26 cellular contexts compared by ENCODE assay signal in genomic region chr5:164027738-164028137, GRCh38.
"Had no signal": no experiment of that assay in that cellular context is flagged by ENCODE, and none has a peak within 500 bp of the region (broad histone marks: within the 10 kb centered on the region; RNA-seq: fewer than 3 reads in every experiment).

No MANE protein-coding gene starts in this region.

- FAIRE-seq: colon, endometrium, kidney had no signal

- DNase-seq: activated CD4-positive, alpha-beta T cell treated with anti-CD3 and anti-CD28 coated beads, Interleukin-2, amount 10 ng/mL, durations not matched to agents 24 days and 14 days; activated CD8-positive, alpha-beta T cell treated with anti-CD3 and anti-CD28 coated beads for 36 hours; activated naive CD4-positive, alpha-beta T cell treated with Interleukin-2 at 50 U/mL for 16 hours; activated naive CD8-positive, alpha-beta T cell treated with anti-CD3 and anti-CD28 coated beads, Interleukin-2, amount 10 ng/mL, durations not matched to agents 7 days and 5 days; activated T-cell treated with anti-CD3 and anti-CD28 coated beads, Interleukin-2, amount 50 U/mL, for 1 hour; body of pancreas; caudate nucleus; foreskin melanocyte; heart left ventricle; nucleus accumbens; stimulated activated CD4-positive, alpha-beta T cell treated with anti-CD3 and anti-CD28 coated beads, Interleukin-12 subunit alpha, Interleukin-12 subunit beta, amount 100 ng/mL, for 4 hours; stimulated activated CD4-positive, alpha-beta T cell treated with anti-CD3 and anti-CD28 coated beads, Interleukin-1b, Interleukin-23, amount 100 ng/mL, for 48 hours; stimulated activated CD8-positive, alpha-beta memory T cell treated with anti-CD3 and anti-CD28 coated beads, Interleukin-4, amount 100 ng/mL, for 48 hours; stimulated activated naive CD4-positive, alpha-beta T cell treated with Interleukin-2 at 50 U/mL for 16 hours; T1000; tibial artery; uterus had no signal

- H3K27ac Mint-ChIP-seq: activated CD4-positive, alpha-beta T cell treated with anti-CD3 and anti-CD28 coated beads, Interleukin-2, amount 10 ng/mL, durations not matched to agents 24 days and 14 days; activated CD8-positive, alpha-beta T cell treated with anti-CD3 and anti-CD28 coated beads for 36 hours; activated naive CD8-positive, alpha-beta T cell treated with anti-CD3 and anti-CD28 coated beads, Interleukin-2, amount 10 ng/mL, durations not matched to agents 7 days and 5 days; activated T-helper 2 cell treated with anti-CD3 and anti-CD28 coated beads, Interferon-gamma antibody, Interleukin-2, Interleukin-4, amounts not matched to agents 10 μg/mL and 5 μg/mL and 100 μg/mL, durations not matched to agents 14 hours and 24 hours and 36 hours; mesothelial cell of epicardium; nephron had no signal

- H3K27me3 Mint-ChIP-seq: activated CD4-positive, alpha-beta T cell treated with anti-CD3 and anti-CD28 coated beads, Interleukin-2, amount 10 ng/mL, durations not matched to agents 24 days and 14 days; activated CD8-positive, alpha-beta T cell treated with anti-CD3 and anti-CD28 coated beads for 36 hours; activated naive CD8-positive, alpha-beta T cell treated with anti-CD3 and anti-CD28 coated beads, Interleukin-2, amount 10 ng/mL, durations not matched to agents 7 days and 5 days had no signal

- ATAC-seq: activated CD8-positive, alpha-beta T cell treated with anti-CD3 and anti-CD28 coated beads for 36 hours; body of pancreas; esophagus mucosa; heart left ventricle; left lobe of liver had no signal

- H3K4me3 ChIP-seq: body of pancreas, heart left ventricle, lung, tibial artery, uterus had no signal

- H3K9me3 Mint-ChIP-seq: activated CD4-positive, alpha-beta T cell treated with anti-CD3 and anti-CD28 coated beads, Interleukin-2, amount 10 ng/mL, durations not matched to agents 24 days and 14 days; activated CD8-positive, alpha-beta T cell treated with anti-CD3 and anti-CD28 coated beads for 36 hours; activated naive CD8-positive, alpha-beta T cell treated with anti-CD3 and anti-CD28 coated beads, Interleukin-2, amount 10 ng/mL, durations not matched to agents 7 days and 5 days; activated T-helper 2 cell treated with anti-CD3 and anti-CD28 coated beads, Interferon-gamma antibody, Interleukin-2, Interleukin-4, amounts not matched to agents 10 μg/mL and 5 μg/mL and 100 μg/mL, durations not matched to agents 14 hours and 24 hours and 36 hours; nephron had no signal

- H3K27me3 ChIP-seq: body of pancreas, heart left ventricle, tibial artery had no signal

- H3K36me3 ChIP-seq: heart left ventricle, tibial artery, uterus had no signal

- H3K4me3 Mint-ChIP-seq: activated CD4-positive, alpha-beta T cell treated with anti-CD3 and anti-CD28 coated beads, Interleukin-2, amount 10 ng/mL, durations not matched to agents 24 days and 14 days; activated CD8-positive, alpha-beta T cell treated with anti-CD3 and anti-CD28 coated beads for 36 hours; activated naive CD8-positive, alpha-beta T cell treated with anti-CD3 and anti-CD28 coated beads, Interleukin-2, amount 10 ng/mL, durations not matched to agents 7 days and 5 days; mesothelial cell of epicardium; nephron had no signal

- H3K36me3 Mint-ChIP-seq: activated naive CD8-positive, alpha-beta T cell treated with anti-CD3 and anti-CD28 coated beads, Interleukin-2, amount 10 ng/mL, durations not matched to agents 7 days and 5 days; mesothelial cell of epicardium had no signal

- H3K27ac ChIP-seq: body of pancreas, heart left ventricle, tibial artery, uterus had no signal

- H3K4me1 Mint-ChIP-seq: activated CD4-positive, alpha-beta T cell treated with anti-CD3 and anti-CD28 coated beads, Interleukin-2, amount 10 ng/mL, durations not matched to agents 24 days and 14 days; activated naive CD8-positive, alpha-beta T cell treated with anti-CD3 and anti-CD28 coated beads, Interleukin-2, amount 10 ng/mL, durations not matched to agents 7 days and 5 days; mesothelial cell of epicardium; nephron had no signal

- H3K9me3 ChIP-seq: body of pancreas, heart left ventricle, tibial artery, uterus had no signal

- H3K4me1 ChIP-seq: body of pancreas, heart left ventricle, tibial artery, uterus had no signal
